In the genomic region with DNA sequence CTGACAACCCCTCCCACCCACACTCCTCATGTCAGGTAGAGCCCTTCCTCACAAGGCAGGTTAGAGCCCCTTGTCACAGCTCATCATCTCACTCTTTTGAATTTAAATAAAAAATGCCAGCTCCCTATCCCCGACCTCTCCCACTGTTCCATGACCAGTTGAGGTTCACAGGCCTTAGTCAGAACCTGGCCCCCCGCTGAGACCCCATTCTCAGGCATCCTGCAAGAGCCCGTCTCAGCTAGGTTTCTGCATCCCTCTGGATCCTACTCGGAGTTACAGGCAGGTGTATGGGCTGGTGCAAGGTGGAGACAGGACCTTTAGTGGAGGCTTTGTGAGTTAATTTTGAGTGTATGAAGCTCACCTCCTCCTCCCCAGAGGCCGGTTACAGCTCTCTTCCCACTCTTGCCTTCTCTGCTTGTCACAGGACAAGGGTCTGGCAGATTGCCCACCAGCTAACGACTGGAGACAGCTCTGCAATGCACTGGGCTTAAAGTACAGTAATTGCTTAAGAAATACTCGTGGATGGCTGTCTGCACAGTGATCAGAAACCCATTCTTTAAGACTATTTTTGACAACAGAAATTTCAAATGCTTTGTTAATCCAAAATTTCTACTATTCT, we compare ENCODE assay signal across 25 cellular contexts.
"Had no signal": no experiment of that assay in that cellular context is flagged by ENCODE, and none has a peak within 500 bp of the region (broad histone marks: within the 10 kb centered on the region; RNA-seq: fewer than 3 reads in every experiment).

No MANE protein-coding gene starts in this region.

- H3K4me2 ChIP-seq: KMS-11, PC-9 had no signal

- H3K27me3 ChIP-seq: ascending aorta, body of pancreas had no signal

- ATAC-seq: activated naive CD4-positive, alpha-beta T cell treated with anti-CD3 and anti-CD28 coated beads, Interleukin-2, amount 50 U/mL, for 72 hours; activated naive CD8-positive, alpha-beta T cell treated with anti-CD3 and anti-CD28 coated beads, Interleukin-2, amount 50 U/mL, for 24 hours; activated T-cell treated with anti-CD3 and anti-CD28 coated beads, Interleukin-2, amount 50 U/mL, for 4 hours; body of pancreas; T-helper 17 cell had no signal

- H3K36me3 ChIP-seq: ascending aorta had no signal

- H3K4me3 ChIP-seq: ascending aorta, body of pancreas, PC-9 had no signal

- DNase-seq: activated CD4-positive, alpha-beta memory T cell treated with anti-CD3 and anti-CD28 coated beads for 36 hours; activated CD4-positive, alpha-beta T cell treated with anti-CD3 and anti-CD28 coated beads, Interleukin-2, amount 10 ng/mL, durations not matched to agents 7 days and 5 days; activated CD4-positive, CD25-positive, alpha-beta regulatory T cell; activated CD8-positive, alpha-beta memory T cell treated with anti-CD3 and anti-CD28 coated beads for 24 hours; activated effector memory CD4-positive, alpha-beta T cell treated with anti-CD3 and anti-CD28 coated beads, Interleukin-2, amount 50 U/mL, for 16 hours; activated naive CD4-positive, alpha-beta T cell treated with Interleukin-2 at 50 U/mL for 16 hours; activated naive CD8-positive, alpha-beta T cell treated with anti-CD3 and anti-CD28 coated beads, Interleukin-2, amount 50 U/mL, for 24 hours; activated T-cell treated with anti-CD3 and anti-CD28 coated beads, Interleukin-2, amount 50 U/mL, for 4 hours; amniotic stem cell; central memory CD4-positive, alpha-beta T cell; NCI-H1092; NCI-H1694 treated with DMSO at 0.1 percent for 48 hours; NCI-H2081 treated with DMSO at 0.1 percent for 48 hours; NCI-H446; NCI-H524; NCI-H748 treated with DMSO at 0.1 percent for 48 hours; PC-9; SHP77 treated with DMSO at 0.1 percent for 48 hours; T-helper 17 cell; T-helper 9 cell had no signal

- H3K4me1 ChIP-seq: ascending aorta, body of pancreas had no signal

- H3K27ac ChIP-seq: ascending aorta, body of pancreas, KMS-11, PC-9, VCaP had no signal

- H2AFZ ChIP-seq: PC-9 had no signal

- H3K9me3 ChIP-seq: ascending aorta had no signal
